ENCODE assay signal across 36 cellular contexts in genomic region chr22:38938925-38939324, GRCh38. TPM values are rescaled to one million over a fixed set of nuclear protein-coding genes. Genes with fewer than 3 reads are reported as not detected.
"Had no signal": no experiment of that assay in that cellular context is flagged by ENCODE, and none has a peak within 500 bp of the region (broad histone marks: within the 10 kb centered on the region; RNA-seq: fewer than 3 reads in every experiment).

No MANE protein-coding gene starts in this region.

- H3K4me3 Mint-ChIP-seq: activated CD4-positive, alpha-beta memory T cell treated with anti-CD3 and anti-CD28 coated beads, Interleukin-2, amount 10 ng/mL, durations not matched to agents 7 days and 5 days; activated naive CD4-positive, alpha-beta T cell treated with anti-CD3 and anti-CD28 coated beads for 36 hours; activated naive CD8-positive, alpha-beta T cell treated with anti-CD3 and anti-CD28 coated beads, Interleukin-2, amount 50 U/mL, for 24 hours; activated T-cell treated with anti-CD3 and anti-CD28 coated beads, Interleukin-2, amount 50 U/mL, for 24 hours; brain; T-helper 17 cell had no signal

- H3K27ac Mint-ChIP-seq: activated CD4-positive, alpha-beta memory T cell treated with anti-CD3 and anti-CD28 coated beads, Interleukin-2, amount 10 ng/mL, durations not matched to agents 7 days and 5 days; activated naive CD4-positive, alpha-beta T cell treated with anti-CD3 and anti-CD28 coated beads for 36 hours; activated naive CD4-positive, alpha-beta T cell treated with anti-CD3 and anti-CD28 coated beads, Interleukin-2, amount 50 U/mL, for 72 hours; activated naive CD8-positive, alpha-beta T cell treated with anti-CD3 and anti-CD28 coated beads, Interleukin-2, amount 50 U/mL, for 24 hours; activated T-cell treated with anti-CD3 and anti-CD28 coated beads, Interleukin-2, amount 50 U/mL, for 24 hours; brain had no signal

- ATAC-seq: activated naive CD4-positive, alpha-beta T cell treated with anti-CD3 and anti-CD28 coated beads, Interleukin-2, amount 50 U/mL, for 72 hours; activated naive CD8-positive, alpha-beta T cell treated with anti-CD3 and anti-CD28 coated beads, Interleukin-2, amount 50 U/mL, for 24 hours; PC-3; T-helper 17 cell had no signal

- H3K9me3 Mint-ChIP-seq: activated CD4-positive, alpha-beta memory T cell treated with anti-CD3 and anti-CD28 coated beads, Interleukin-2, amount 10 ng/mL, durations not matched to agents 7 days and 5 days; activated naive CD4-positive, alpha-beta T cell treated with anti-CD3 and anti-CD28 coated beads for 36 hours; activated naive CD4-positive, alpha-beta T cell treated with anti-CD3 and anti-CD28 coated beads, Interleukin-2, amount 50 U/mL, for 72 hours; activated naive CD8-positive, alpha-beta T cell treated with anti-CD3 and anti-CD28 coated beads, Interleukin-2, amount 50 U/mL, for 24 hours; activated T-cell treated with anti-CD3 and anti-CD28 coated beads, Interleukin-2, amount 50 U/mL, for 24 hours had no signal

- DNase-seq: activated CD4-positive, alpha-beta memory T cell treated with anti-CD3 and anti-CD28 coated beads, Interleukin-2, amount 10 ng/mL, durations not matched to agents 7 days and 5 days; activated CD4-positive, alpha-beta T cell treated with anti-CD3 and anti-CD28 coated beads for 1 hour; activated CD4-positive, alpha-beta T cell treated with anti-CD3 and anti-CD28 coated beads for 48 hours; activated CD4-positive, CD25-positive, alpha-beta regulatory T cell; activated gamma-delta T cell treated with Interleukin-2 at 50 U/mL for 16 hours; activated naive CD4-positive, alpha-beta T cell treated with anti-CD3 and anti-CD28 coated beads for 36 hours; activated naive CD8-positive, alpha-beta T cell treated with anti-CD3 and anti-CD28 coated beads, Interleukin-2, amount 50 U/mL, for 24 hours; activated T-cell treated with anti-CD3 and anti-CD28 coated beads, Interleukin-2, amount 50 U/mL, for 24 hours; anterior cingulate cortex; central memory CD4-positive, alpha-beta T cell; MM.1S; MV-4-11; NCI-H1092; NCI-H146; NCI-H187; NCI-H2029 treated with DMSO at 0.1 percent for 48 hours; NCI-H2107; NCI-H2171; NCI-H510A; NCI-H526; NCI-H748 treated with DMSO at 0.1 percent for 48 hours; NK-92 treated with Interleukin-12 subunit alpha and Interleukin-12 subunit beta, amount 100 ng/mL, for 24 hours; PC-3; Peyer's patch; RPMI8226; SHP77 treated with DMSO at 0.1 percent for 48 hours; SK-N-SH; T-helper 17 cell; T-helper 9 cell had no signal

- H3K36me3 Mint-ChIP-seq: activated naive CD4-positive, alpha-beta T cell treated with anti-CD3 and anti-CD28 coated beads, Interleukin-2, amount 50 U/mL, for 72 hours; brain had no signal

- H3K4me1 Mint-ChIP-seq: brain had no signal

RNA-seq across cellular contexts. Expression of gene APOBEC3A, which starts 18.5 kb away (rescaled TPM):
- total RNA-seq: activated CD4-positive, alpha-beta memory T cell treated with anti-CD3 and anti-CD28 coated beads, Interleukin-2, amount 10 ng/mL, durations not matched to agents 7 days and 5 days; activated CD8-positive, alpha-beta memory T cell treated with anti-CD3 and anti-CD28 coated beads for 36 hours; activated naive CD4-positive, alpha-beta T cell treated with anti-CD3 and anti-CD28 coated beads for 36 hours; activated naive CD4-positive, alpha-beta T cell treated with anti-CD3 and anti-CD28 coated beads, Interleukin-2, amount 50 U/mL, for 72 hours; bronchial epithelial cell; cerebellum; LHCN-M2; PC-3; SJSA1 had no signal

RNA-seq across cellular contexts. Expression of gene APOBEC3B, which starts 43.2 kb away (rescaled TPM):
- total RNA-seq: bronchial epithelial cell, cerebellum had no signal
